1 cellular context compared by ENCODE assay signal in genomic region chr7:44123190-44124003, GRCh38.
TF ChIP-seq lines count a peak whose summit lies in the region.

TSS of gene POLD2 (minus strand) at chr7:44123548. CDS start at chr7:44122053, 1,495 bp downstream.

TF ChIP-seq in K562, 482 proteins besides CTCF, POLR2A, EP300 and RAD21 (continued from another document and continues in another):
- TF ChIP-seq, protein P1, sequence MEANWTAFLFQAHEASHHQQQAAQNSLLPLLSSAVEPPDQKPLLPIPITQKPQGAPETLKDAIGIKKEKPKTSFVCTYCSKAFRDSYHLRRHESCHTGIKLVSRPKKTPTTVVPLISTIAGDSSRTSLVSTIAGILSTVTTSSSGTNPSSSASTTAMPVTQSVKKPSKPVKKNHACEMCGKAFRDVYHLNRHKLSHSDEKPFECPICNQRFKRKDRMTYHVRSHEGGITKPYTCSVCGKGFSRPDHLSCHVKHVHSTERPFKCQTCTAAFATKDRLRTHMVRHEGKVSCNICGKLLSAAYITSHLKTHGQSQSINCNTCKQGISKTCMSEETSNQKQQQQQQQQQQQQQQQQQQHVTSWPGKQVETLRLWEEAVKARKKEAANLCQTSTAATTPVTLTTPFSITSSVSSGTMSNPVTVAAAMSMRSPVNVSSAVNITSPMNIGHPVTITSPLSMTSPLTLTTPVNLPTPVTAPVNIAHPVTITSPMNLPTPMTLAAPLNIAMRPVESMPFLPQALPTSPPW (CRISPR knock-in tag; IDR thresholded peaks at IDR 0.05), result peak; percentile 86
- TF ChIP-seq NR2C1 (IDR thresholded peaks at IDR 0.05), result no peak
- no peak for TF ChIP-seq NR2C1 (tag; IDR thresholded peaks at IDR 0.05)
- no peak for TF ChIP-seq CCAR2 (IDR thresholded peaks at IDR 0.05; ENCODE audit: low read depth, low read length)
- TF ChIP-seq ZNF740 (CRISPR knock-in tag; IDR thresholded peaks at IDR 0.05), result no peak
- no peak for TF ChIP-seq ZNF740 (tag; IDR thresholded peaks at IDR 0.05)
- TF ChIP-seq PCBP1 (IDR thresholded peaks at IDR 0.05; ENCODE audit: low read depth, low read length, poor library complexity, severe bottlenecking), result peak; percentile 72
- no peak for TF ChIP-seq CSDE1 (IDR thresholded peaks at IDR 0.05)
- TF ChIP-seq SMARCA5 (IDR thresholded peaks at IDR 0.05), result no peak
- no peak for TF ChIP-seq ZNF584 (CRISPR knock-in tag; IDR thresholded peaks at IDR 0.05; ENCODE audit: low read depth)
- no peak for TF ChIP-seq ZNF551 (CRISPR knock-in tag; IDR thresholded peaks at IDR 0.05)
- no peak for TF ChIP-seq GTF2B (IDR thresholded peaks at IDR 0.05; ENCODE audit: extremely low read depth, insufficient read length)
- TF ChIP-seq SMARCE1 (IDR thresholded peaks at IDR 0.05), result no peak
- no peak for TF ChIP-seq RUNX1 (IDR thresholded peaks at IDR 0.05; ENCODE audit: low read depth)
- peak; percentile 72 for TF ChIP-seq GABPB1 (CRISPR knock-in tag; IDR thresholded peaks at IDR 0.05)
- peak; percentile 54 for TF ChIP-seq NFYB (IDR thresholded peaks at IDR 0.05; ENCODE audit: extremely low read depth, insufficient read length)
- TF ChIP-seq TCF15 (CRISPR knock-in tag; IDR thresholded peaks at IDR 0.05), result no peak
- no peak for TF ChIP-seq ZNF436 (CRISPR knock-in tag; IDR thresholded peaks at IDR 0.05)
- no peak for TF ChIP-seq ZNF217 (CRISPR knock-in tag; IDR thresholded peaks at IDR 0.05)
- no peak for TF ChIP-seq BACH1 (tag; IDR thresholded peaks at IDR 0.05)
- TF ChIP-seq CREB3L1 (IDR thresholded peaks at IDR 0.05; ENCODE audit: borderline replicate concordance, low read depth), result peak; percentile 31; the same call in 1 of the 2 replicates
- peak; percentile 43 to 93 (median 85) for TF ChIP-seq YY1 (IDR thresholded peaks at IDR 0.05; ENCODE audit: borderline replicate concordance in 1 of 3, control insufficient read depth in 1 of 3, extremely low read depth in 1 of 3, insufficient read depth in 3 of 3, insufficient read length in 1 of 3, insufficient replicate concordance in 2 of 3, low read depth in 1 of 3, low read length in 2 of 3)
- TF ChIP-seq E2F4 (CRISPR knock-in tag; IDR thresholded peaks at IDR 0.05; ENCODE audit: low read depth), result no peak
- TF ChIP-seq MXI1 (IDR thresholded peaks at IDR 0.05; ENCODE audit: low read depth, low read length), result peak; percentile 30; the same call in 1 of the 2 replicates
- TF ChIP-seq CBX3 (IDR thresholded peaks at IDR 0.05; ENCODE audit: borderline replicate concordance in 1 of 2, low read length in 2 of 2), result no peak
- TF ChIP-seq KAT2B (IDR thresholded peaks at IDR 0.05; ENCODE audit: low read depth, low read length), result no peak
- no peak for TF ChIP-seq ZNF239 (CRISPR knock-in tag; IDR thresholded peaks at IDR 0.05)
- TF ChIP-seq C11orf30 (IDR thresholded peaks at IDR 0.05; ENCODE audit: low read depth), result peak; percentile 63
- no peak for TF ChIP-seq ZBTB33 (CRISPR knock-in tag; IDR thresholded peaks at IDR 0.05)
- TF ChIP-seq ZNF76 (CRISPR knock-in tag; IDR thresholded peaks at IDR 0.05; ENCODE audit: borderline replicate concordance), result no peak
- TF ChIP-seq ELF1 (tag; IDR thresholded peaks at IDR 0.05), result no peak
- TF ChIP-seq CHCHD3 (CRISPR knock-in tag; IDR thresholded peaks at IDR 0.05), result no peak
- 0 out of 2 replicates have a peak, but pooled peaks have one; percentile 49 for TF ChIP-seq HDAC8 (tag; IDR thresholded peaks at IDR 0.05)
- no peak for TF ChIP-seq KLF16 (IDR thresholded peaks at IDR 0.05)
- peak in 1 of 2 experiments; percentile 34; a peak in 1 of 4 replicates for TF ChIP-seq TEAD1 (CRISPR knock-in tag; IDR thresholded peaks at IDR 0.05)
- TF ChIP-seq PPARD (CRISPR knock-in tag; IDR thresholded peaks at IDR 0.05), result no peak
- no peak for TF ChIP-seq ZNF311 (CRISPR knock-in tag; IDR thresholded peaks at IDR 0.05)
- no peak for TF ChIP-seq MYNN (IDR thresholded peaks at IDR 0.05)
- TF ChIP-seq MYNN (CRISPR knock-in tag; IDR thresholded peaks at IDR 0.05), result no peak
- peak; percentile 64 for TF ChIP-seq RBM22 (IDR thresholded peaks at IDR 0.05; ENCODE audit: low read depth, low read length, poor library complexity, severe bottlenecking)
- no peak for TF ChIP-seq GTF2F1 (IDR thresholded peaks at IDR 0.05; ENCODE audit: low read depth, low read length)
- TF ChIP-seq SMAD3 (CRISPR knock-in tag; conservative IDR thresholded peaks at IDR 0.05), result no peak
- TF ChIP-seq RAD51 (IDR thresholded peaks at IDR 0.05; ENCODE audit: borderline replicate concordance, low read depth), result no peak
- TF ChIP-seq IRF1 (CRISPR knock-in tag; IDR thresholded peaks at IDR 0.05; ENCODE audit: borderline replicate concordance), result no peak
- no peak for TF ChIP-seq ZNF140 (CRISPR knock-in tag; IDR thresholded peaks at IDR 0.05)
- no peak for TF ChIP-seq TAL1 (IDR thresholded peaks at IDR 0.05)
- no peak for TF ChIP-seq ETS2 (tag; IDR thresholded peaks at IDR 0.05; ENCODE audit: borderline replicate concordance, poor library complexity, severe bottlenecking)
- TF ChIP-seq ZNF274 (IDR thresholded peaks at IDR 0.05; ENCODE audit: borderline replicate concordance, low read depth, low read length), result no peak
- 0 out of 2 replicates have a peak, but pooled peaks have one; percentile 27 for TF ChIP-seq FOSL1 (tag; conservative IDR thresholded peaks at IDR 0.05)
- TF ChIP-seq BCOR (IDR thresholded peaks at IDR 0.05), result no peak
- 0 out of 2 replicates have a peak, but pooled peaks have one; percentile 15 for TF ChIP-seq TAF7 (tag; IDR thresholded peaks at IDR 0.05)
- no peak for TF ChIP-seq TRIM28 (IDR thresholded peaks at IDR 0.05)
- TF ChIP-seq, protein P2, sequence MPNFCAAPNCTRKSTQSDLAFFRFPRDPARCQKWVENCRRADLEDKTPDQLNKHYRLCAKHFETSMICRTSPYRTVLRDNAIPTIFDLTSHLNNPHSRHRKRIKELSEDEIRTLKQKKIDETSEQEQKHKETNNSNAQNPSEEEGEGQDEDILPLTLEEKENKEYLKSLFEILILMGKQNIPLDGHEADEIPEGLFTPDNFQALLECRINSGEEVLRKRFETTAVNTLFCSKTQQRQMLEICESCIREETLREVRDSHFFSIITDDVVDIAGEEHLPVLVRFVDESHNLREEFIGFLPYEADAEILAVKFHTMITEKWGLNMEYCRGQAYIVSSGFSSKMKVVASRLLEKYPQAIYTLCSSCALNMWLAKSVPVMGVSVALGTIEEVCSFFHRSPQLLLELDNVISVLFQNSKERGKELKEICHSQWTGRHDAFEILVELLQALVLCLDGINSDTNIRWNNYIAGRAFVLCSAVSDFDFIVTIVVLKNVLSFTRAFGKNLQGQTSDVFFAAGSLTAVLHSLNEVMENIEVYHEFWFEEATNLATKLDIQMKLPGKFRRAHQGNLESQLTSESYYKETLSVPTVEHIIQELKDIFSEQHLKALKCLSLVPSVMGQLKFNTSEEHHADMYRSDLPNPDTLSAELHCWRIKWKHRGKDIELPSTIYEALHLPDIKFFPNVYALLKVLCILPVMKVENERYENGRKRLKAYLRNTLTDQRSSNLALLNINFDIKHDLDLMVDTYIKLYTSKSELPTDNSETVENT (CRISPR knock-in tag; IDR thresholded peaks at IDR 0.05), result 0 out of 2 replicates have a peak, but pooled peaks have one; percentile 55
- no peak for TF ChIP-seq POLR3G (IDR thresholded peaks at IDR 0.05; ENCODE audit: extremely low read depth, insufficient read length, insufficient replicate concordance)
- TF ChIP-seq ZNF639 (CRISPR knock-in tag; conservative IDR thresholded peaks at IDR 0.05 in 1 of 2, IDR thresholded peaks at IDR 0.05 in 1 of 2), result no peak
- no peak for TF ChIP-seq PHB2 (IDR thresholded peaks at IDR 0.05; ENCODE audit: low read depth)
- no peak for TF ChIP-seq EWSR1 (IDR thresholded peaks at IDR 0.05; ENCODE audit: borderline replicate concordance, low read depth, partially characterized antibody)
- TF ChIP-seq TBP (optimal IDR thresholded peaks at IDR 0.05; ENCODE audit: low read depth, low read length), result peak; percentile 67
- TF ChIP-seq ZNF589 (CRISPR knock-in tag; IDR thresholded peaks at IDR 0.05; ENCODE audit: low read depth), result no peak
- TF ChIP-seq BMI1 (IDR thresholded peaks at IDR 0.05; ENCODE audit: low read length), result no peak
- TF ChIP-seq CBX8 (IDR thresholded peaks at IDR 0.05; ENCODE audit: borderline replicate concordance, extremely low read depth, low read depth, low read length, poor library complexity, severe bottlenecking), result no peak
- TF ChIP-seq ZNF347 (CRISPR knock-in tag; IDR thresholded peaks at IDR 0.05; ENCODE audit: low read depth), result no peak
- TF ChIP-seq ZNF354B (CRISPR knock-in tag; IDR thresholded peaks at IDR 0.05), result no peak
- peak; percentile 12; the same call in 1 of the 2 replicates for TF ChIP-seq ZNF263 (CRISPR knock-in tag; IDR thresholded peaks at IDR 0.05; ENCODE audit: borderline replicate concordance)
- TF ChIP-seq, protein P3, sequence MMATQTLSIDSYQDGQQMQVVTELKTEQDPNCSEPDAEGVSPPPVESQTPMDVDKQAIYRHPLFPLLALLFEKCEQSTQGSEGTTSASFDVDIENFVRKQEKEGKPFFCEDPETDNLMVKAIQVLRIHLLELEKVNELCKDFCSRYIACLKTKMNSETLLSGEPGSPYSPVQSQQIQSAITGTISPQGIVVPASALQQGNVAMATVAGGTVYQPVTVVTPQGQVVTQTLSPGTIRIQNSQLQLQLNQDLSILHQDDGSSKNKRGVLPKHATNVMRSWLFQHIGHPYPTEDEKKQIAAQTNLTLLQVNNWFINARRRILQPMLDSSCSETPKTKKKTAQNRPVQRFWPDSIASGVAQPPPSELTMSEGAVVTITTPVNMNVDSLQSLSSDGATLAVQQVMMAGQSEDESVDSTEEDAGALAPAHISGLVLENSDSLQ (IDR thresholded peaks at IDR 0.05), result peak; percentile 98
